Comparison of ENCODE assay signal across 8 cellular contexts in the genomic region with DNA sequence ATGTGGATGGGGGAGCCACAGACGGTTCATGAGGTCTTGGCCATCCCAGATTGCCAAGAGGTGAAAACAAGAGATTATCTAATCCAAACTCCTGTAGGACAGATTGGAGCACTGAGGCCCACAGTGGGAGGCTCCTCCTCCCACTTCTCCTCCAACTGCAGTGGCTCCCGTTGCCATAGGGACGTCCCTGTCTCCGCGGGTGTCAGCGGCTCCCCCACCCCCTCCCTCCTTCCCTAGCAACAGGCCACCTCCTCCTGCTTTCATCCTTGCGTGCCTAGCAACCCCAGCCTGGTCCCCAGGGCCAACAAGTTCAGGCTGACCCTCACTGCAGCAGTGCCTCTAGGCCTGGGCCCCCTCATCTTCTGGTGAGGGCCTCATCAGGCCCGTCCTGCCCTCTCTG. TPM values are rescaled to one million over a fixed set of nuclear protein-coding genes. Genes with fewer than 3 reads are reported as not detected.
DNase-seq lines count a peak whose midpoint lies in the region; TF ChIP-seq lines count a peak whose summit lies in the region.

No MANE protein-coding gene starts in this region.

- intact Hi-C loops in ascending aorta (cut with DNase I) = no loop called here
- intact Hi-C loops in vagina (cut with DNase I) = no loop called here

- DNase-seq in DMS 273 (lab: John Stamatoyannopoulos, UW; ENCODE audit: unreplicated experiment) = peak; percentile 84
- DNase-seq in NCI-H1105 (lab: John Stamatoyannopoulos, UW) = peak; percentile 50
- peak in 1 of 2 donors; percentile 67 for DNase-seq in ascending aorta (ENCODE audit: low spot score in 2 of 2)
- peak; percentile 66 for DNase-seq in medulla oblongata (ENCODE audit: extremely low spot score)
- DNase-seq in vagina (ENCODE audit: extremely low spot score in 2 of 2) = no peak
- no peak for DNase-seq in DMS114 treated with DMSO at 0.1 percent for 48 hours (lab: John Stamatoyannopoulos, UW; ENCODE audit: unreplicated experiment)
- no peak for DNase-seq in T1000 (lab: John Stamatoyannopoulos, UW)
- DNase-seq in mesothelial cell of epicardium (ENCODE audit: low spot score in 2 of 2, unreplicated experiment in 2 of 2) = no peak

- H3K4me1 ChIP-seq in ascending aorta (peaks cover 4 to 12% of the 10 kb centered on the region in 2 donors), vagina (peaks cover 39% of the 10 kb centered on the region)

- H3K27me3 ChIP-seq in ascending aorta (no peaks in the 10 kb centered on the region), vagina (no peaks in the 10 kb centered on the region)

- H3K4me1 Mint-ChIP-seq in mesothelial cell of epicardium = peaks cover 21% of the 10 kb centered on the region

- no peaks in the 10 kb centered on the region for H3K27me3 Mint-ChIP-seq in mesothelial cell of epicardium (ENCODE audit: low read depth)

- H3K27ac ChIP-seq in ascending aorta (peak overlapping the region; percentile 11 to 61), vagina (peak overlapping the region; percentile 55)

- H3K9me3 ChIP-seq in ascending aorta = no peaks in the 10 kb centered on the region
- no peaks in the 10 kb centered on the region for H3K9me3 ChIP-seq in vagina

- TF ChIP-seq CTCF in ascending aorta (IDR thresholded peaks at IDR 0.05) = no peak
- no peak for TF ChIP-seq CTCF in vagina (IDR thresholded peaks at IDR 0.05)
- no peak for TF ChIP-seq CTCF in mesothelial cell of epicardium (IDR thresholded peaks at IDR 0.05; ENCODE audit: unreplicated experiment)

- H3K9me3 Mint-ChIP-seq in mesothelial cell of epicardium = peaks cover 12% of the 10 kb centered on the region

- H3K36me3 Mint-ChIP-seq in mesothelial cell of epicardium = no peaks in the 10 kb centered on the region

- H3K36me3 ChIP-seq in ascending aorta (no peaks in the 10 kb centered on the region), vagina (no peaks in the 10 kb centered on the region)

- H3K4me3 ChIP-seq in ascending aorta (no peak overlapping the region), vagina (peak overlapping the region in 1 of 2 donors; percentile 1)

- no peak overlapping the region for H3K27ac Mint-ChIP-seq in mesothelial cell of epicardium

- no peak overlapping the region for H3K4me3 Mint-ChIP-seq in mesothelial cell of epicardium

- TF ChIP-seq POLR2A in vagina (IDR thresholded peaks at IDR 0.05) = no peak

RNA-seq across cellular contexts. Expression of a gene that starts 6.8 kb away (rescaled TPM):
- total RNA-seq in ascending aorta = 43.3 TPM
- 22.8 TPM for total RNA-seq in vagina
- 19.8 to 23.0 TPM (median 22.2 TPM) in 3 replicates for total RNA-seq in mesothelial cell of epicardium

Comparison
In these comparisons a context has a peak if more than half of its experiments do, and no peak if none do; other contexts are left out.
1. DNase-seq: peak in DMS 273 (single experiment), NCI-H1105 (single experiment) and medulla oblongata (single experiment); none in vagina (0 of 2), DMS114 treated with DMSO at 0.1 percent for 48 hours (single experiment), T1000 (single experiment) and mesothelial cell of epicardium (0 of 2).